In the genomic region with DNA sequence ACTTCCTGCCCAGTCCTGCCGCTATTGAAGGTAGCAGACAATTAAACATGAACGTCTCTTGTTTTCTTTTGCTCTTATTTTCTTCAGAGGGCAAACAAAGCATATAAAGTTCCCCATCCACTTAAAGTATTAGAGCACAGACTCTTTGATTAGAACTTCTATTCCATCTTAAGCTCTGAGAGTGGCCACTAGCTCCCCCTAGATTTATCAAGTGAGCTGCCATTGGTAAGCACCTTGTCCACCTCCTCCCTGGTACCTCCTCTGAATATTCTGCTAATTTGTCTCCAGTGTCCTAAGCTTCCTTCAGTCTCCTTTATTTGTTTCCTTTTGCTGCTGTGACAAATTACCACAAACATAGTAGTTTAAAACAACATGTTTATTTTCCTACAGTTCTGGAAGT, we compare ENCODE assay signal across 1 cellular context.
TF ChIP-seq lines count a peak whose summit lies in the region.

No MANE protein-coding gene starts in this region.

TF ChIP-seq in GM23338, 12 proteins besides CTCF, POLR2A, EP300 and RAD21 (continued from another document):
- TF ChIP-seq, protein P1, sequence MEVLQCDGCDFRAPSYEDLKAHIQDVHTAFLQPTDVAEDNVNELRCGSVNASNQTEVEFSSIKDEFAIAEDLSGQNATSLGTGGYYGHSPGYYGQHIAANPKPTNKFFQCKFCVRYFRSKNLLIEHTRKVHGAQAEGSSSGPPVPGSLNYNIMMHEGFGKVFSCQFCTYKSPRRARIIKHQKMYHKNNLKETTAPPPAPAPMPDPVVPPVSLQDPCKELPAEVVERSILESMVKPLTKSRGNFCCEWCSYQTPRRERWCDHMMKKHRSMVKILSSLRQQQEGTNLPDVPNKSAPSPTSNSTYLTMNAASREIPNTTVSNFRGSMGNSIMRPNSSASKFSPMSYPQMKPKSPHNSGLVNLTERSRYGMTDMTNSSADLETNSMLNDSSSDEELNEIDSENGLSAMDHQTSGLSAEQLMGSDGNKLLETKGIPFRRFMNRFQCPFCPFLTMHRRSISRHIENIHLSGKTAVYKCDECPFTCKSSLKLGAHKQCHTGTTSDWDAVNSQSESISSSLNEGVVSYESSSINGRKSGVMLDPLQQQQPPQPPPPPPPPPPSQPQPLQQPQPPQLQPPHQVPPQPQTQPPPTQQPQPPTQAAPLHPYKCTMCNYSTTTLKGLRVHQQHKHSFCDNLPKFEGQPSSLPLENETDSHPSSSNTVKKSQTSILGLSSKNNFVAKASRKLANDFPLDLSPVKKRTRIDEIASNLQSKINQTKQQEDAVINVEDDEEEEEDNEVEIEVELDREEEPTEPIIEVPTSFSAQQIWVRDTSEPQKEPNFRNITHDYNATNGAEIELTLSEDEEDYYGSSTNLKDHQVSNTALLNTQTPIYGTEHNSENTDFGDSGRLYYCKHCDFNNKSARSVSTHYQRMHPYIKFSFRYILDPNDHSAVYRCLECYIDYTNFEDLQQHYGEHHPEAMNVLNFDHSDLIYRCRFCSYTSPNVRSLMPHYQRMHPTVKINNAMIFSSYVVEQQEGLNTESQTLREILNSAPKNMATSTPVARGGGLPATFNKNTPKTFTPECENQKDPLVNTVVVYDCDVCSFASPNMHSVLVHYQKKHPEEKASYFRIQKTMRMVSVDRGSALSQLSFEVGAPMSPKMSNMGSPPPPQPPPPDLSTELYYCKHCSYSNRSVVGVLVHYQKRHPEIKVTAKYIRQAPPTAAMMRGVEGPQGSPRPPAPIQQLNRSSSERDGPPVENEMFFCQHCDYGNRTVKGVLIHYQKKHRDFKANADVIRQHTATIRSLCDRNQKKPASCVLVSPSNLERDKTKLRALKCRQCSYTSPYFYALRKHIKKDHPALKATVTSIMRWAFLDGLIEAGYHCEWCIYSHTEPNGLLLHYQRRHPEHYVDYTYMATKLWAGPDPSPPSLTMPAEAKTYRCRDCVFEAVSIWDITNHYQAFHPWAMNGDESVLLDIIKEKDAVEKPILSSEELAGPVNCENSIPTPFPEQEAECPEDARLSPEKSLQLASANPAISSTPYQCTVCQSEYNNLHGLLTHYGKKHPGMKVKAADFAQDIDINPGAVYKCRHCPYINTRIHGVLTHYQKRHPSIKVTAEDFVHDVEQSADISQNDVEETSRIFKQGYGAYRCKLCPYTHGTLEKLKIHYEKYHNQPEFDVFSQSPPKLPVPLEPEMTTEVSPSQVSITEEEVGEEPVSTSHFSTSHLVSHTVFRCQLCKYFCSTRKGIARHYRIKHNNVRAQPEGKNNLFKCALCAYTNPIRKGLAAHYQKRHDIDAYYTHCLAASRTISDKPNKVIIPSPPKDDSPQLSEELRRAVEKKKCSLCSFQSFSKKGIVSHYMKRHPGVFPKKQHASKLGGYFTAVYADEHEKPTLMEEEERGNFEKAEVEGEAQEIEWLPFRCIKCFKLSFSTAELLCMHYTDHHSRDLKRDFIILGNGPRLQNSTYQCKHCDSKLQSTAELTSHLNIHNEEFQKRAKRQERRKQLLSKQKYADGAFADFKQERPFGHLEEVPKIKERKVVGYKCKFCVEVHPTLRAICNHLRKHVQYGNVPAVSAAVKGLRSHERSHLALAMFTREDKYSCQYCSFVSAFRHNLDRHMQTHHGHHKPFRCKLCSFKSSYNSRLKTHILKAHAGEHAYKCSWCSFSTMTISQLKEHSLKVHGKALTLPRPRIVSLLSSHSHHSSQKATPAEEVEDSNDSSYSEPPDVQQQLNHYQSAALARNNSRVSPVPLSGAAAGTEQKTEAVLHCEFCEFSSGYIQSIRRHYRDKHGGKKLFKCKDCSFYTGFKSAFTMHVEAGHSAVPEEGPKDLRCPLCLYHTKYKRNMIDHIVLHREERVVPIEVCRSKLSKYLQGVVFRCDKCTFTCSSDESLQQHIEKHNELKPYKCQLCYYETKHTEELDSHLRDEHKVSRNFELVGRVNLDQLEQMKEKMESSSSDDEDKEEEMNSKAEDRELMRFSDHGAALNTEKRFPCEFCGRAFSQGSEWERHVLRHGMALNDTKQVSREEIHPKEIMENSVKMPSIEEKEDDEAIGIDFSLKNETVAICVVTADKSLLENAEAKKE (CRISPR knock-in tag; IDR thresholded peaks at IDR 0.05), result no peak
- TF ChIP-seq NANOG (IDR thresholded peaks at IDR 0.05; ENCODE audit: borderline replicate concordance) (no peak), EZH2phosphoT487 (IDR thresholded peaks at IDR 0.05; ENCODE audit: unreplicated experiment) (no peak), STAT1 (IDR thresholded peaks at IDR 0.05; ENCODE audit: unreplicated experiment) (no peak), ZNF114 (CRISPR knock-in tag; IDR thresholded peaks at IDR 0.05) (no peak)
- TF ChIP-seq, protein P2, sequence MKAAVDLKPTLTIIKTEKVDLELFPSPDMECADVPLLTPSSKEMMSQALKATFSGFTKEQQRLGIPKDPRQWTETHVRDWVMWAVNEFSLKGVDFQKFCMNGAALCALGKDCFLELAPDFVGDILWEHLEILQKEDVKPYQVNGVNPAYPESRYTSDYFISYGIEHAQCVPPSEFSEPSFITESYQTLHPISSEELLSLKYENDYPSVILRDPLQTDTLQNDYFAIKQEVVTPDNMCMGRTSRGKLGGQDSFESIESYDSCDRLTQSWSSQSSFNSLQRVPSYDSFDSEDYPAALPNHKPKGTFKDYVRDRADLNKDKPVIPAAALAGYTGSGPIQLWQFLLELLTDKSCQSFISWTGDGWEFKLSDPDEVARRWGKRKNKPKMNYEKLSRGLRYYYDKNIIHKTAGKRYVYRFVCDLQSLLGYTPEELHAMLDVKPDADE (IDR thresholded peaks at IDR 0.05), result no peak
- TF ChIP-seq, protein P3, sequence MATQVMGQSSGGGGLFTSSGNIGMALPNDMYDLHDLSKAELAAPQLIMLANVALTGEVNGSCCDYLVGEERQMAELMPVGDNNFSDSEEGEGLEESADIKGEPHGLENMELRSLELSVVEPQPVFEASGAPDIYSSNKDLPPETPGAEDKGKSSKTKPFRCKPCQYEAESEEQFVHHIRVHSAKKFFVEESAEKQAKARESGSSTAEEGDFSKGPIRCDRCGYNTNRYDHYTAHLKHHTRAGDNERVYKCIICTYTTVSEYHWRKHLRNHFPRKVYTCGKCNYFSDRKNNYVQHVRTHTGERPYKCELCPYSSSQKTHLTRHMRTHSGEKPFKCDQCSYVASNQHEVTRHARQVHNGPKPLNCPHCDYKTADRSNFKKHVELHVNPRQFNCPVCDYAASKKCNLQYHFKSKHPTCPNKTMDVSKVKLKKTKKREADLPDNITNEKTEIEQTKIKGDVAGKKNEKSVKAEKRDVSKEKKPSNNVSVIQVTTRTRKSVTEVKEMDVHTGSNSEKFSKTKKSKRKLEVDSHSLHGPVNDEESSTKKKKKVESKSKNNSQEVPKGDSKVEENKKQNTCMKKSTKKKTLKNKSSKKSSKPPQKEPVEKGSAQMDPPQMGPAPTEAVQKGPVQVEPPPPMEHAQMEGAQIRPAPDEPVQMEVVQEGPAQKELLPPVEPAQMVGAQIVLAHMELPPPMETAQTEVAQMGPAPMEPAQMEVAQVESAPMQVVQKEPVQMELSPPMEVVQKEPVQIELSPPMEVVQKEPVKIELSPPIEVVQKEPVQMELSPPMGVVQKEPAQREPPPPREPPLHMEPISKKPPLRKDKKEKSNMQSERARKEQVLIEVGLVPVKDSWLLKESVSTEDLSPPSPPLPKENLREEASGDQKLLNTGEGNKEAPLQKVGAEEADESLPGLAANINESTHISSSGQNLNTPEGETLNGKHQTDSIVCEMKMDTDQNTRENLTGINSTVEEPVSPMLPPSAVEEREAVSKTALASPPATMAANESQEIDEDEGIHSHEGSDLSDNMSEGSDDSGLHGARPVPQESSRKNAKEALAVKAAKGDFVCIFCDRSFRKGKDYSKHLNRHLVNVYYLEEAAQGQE (IDR thresholded peaks at IDR 0.05; ENCODE audit: unreplicated experiment), result no peak
